17 cellular contexts compared by ENCODE assay signal in the genomic region with DNA sequence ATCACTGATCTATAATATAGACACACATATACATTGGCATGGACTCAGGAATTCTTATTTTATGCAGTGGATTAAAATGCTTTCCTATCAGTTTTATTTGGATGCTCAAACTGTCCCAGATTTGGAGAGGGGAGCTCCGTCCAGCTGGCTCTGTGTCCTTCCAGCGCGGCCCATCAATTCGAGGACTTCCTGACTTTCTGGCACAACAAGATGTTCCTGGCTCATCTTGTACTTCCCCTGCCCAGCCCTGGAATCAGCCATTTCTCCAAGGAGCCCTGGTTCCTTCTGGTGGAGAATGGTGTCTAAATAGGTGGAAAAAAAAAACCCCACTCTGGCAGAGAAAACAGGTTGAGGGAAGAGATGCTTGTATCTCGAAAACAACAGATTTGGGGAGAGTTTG.
DNase-seq lines count a peak whose midpoint lies in the region; TF ChIP-seq lines count a peak whose summit lies in the region.
"Had no signal": no experiment of that assay in that cellular context is flagged by ENCODE, and none has a peak within 500 bp of the region (broad histone marks: within the 10 kb centered on the region; RNA-seq: fewer than 3 reads in every experiment).

No MANE protein-coding gene starts in this region.

- 11% methylated on average over 5 of the region's 5 CpGs for WGBS in prostate gland

- DNase-seq in cerebellar nuclear complex (lab: John Stamatoyannopoulos, UW) = peak; percentile 24 to 77
- DNase-seq in left ventricle myocardium inferior = peak; percentile 68
- DNase-seq in prostate gland (ENCODE audit: low spot score) = peak; percentile 69
- peak in 1 of 2 donors; percentile 61 for DNase-seq in uterus
- no peak for DNase-seq in nucleus accumbens (lab: John Stamatoyannopoulos, UW)
- DNase-seq in kidney glomerular epithelial cell (lab: John Stamatoyannopoulos, UW) = no peak
- no peak for DNase-seq in amniotic stem cell (lab: John Stamatoyannopoulos, UW)
- DNase-seq: ACHN, DMS79, NCI-H1417, NCI-H187, NCI-H226, NCI-H524, PC-3, RPMI8226 had no signal

- peaks cover 30% of the 10 kb centered on the region for H3K4me1 ChIP-seq in left ventricle myocardium inferior
- H3K4me1 ChIP-seq in prostate gland (replicated peaks) = peaks cover 9% of the 10 kb centered on the region
- H3K4me1 ChIP-seq in uterus = no peaks in the 10 kb centered on the region

- TF ChIP-seq CTCF in left ventricle myocardium inferior (IDR thresholded peaks at IDR 0.05; ENCODE audit: borderline replicate concordance) (no peak), prostate gland (IDR thresholded peaks at IDR 0.05) (no peak), uterus (IDR thresholded peaks at IDR 0.05) (no peak)

- H3K27me3 ChIP-seq in left ventricle myocardium inferior (ENCODE audit: low read depth) = peaks cover 30% of the 10 kb centered on the region
- H3K27me3 ChIP-seq in prostate gland (replicated peaks; ENCODE audit: insufficient read depth) = no peaks in the 10 kb centered on the region
- H3K27me3 ChIP-seq in uterus = no peaks in the 10 kb centered on the region

- H3K4me3 ChIP-seq in left ventricle myocardium inferior = no peak overlapping the region
- no peak overlapping the region for H3K4me3 ChIP-seq in prostate gland
- H3K4me3 ChIP-seq in uterus = no peak overlapping the region

- peak overlapping the region; percentile 79 for H3K27ac ChIP-seq in left ventricle myocardium inferior (replicated peaks)
- H3K27ac ChIP-seq in prostate gland = peak overlapping the region; percentile 30 to 72
- H3K27ac ChIP-seq in uterus = peak overlapping the region; percentile 18 to 63
- H3K27ac ChIP-seq: HL-60, KMS-11 had no signal

- H3K36me3 ChIP-seq in left ventricle myocardium inferior = no peaks in the 10 kb centered on the region
- H3K36me3 ChIP-seq in prostate gland = no peaks in the 10 kb centered on the region
- no peaks in the 10 kb centered on the region for H3K36me3 ChIP-seq in uterus

- H3K9me3 ChIP-seq in left ventricle myocardium inferior (replicated peaks) = no peaks in the 10 kb centered on the region
- no peaks in the 10 kb centered on the region for H3K9me3 ChIP-seq in prostate gland
- H3K9me3 ChIP-seq in uterus = no peaks in the 10 kb centered on the region

- TF ChIP-seq POLR2A in prostate gland (IDR thresholded peaks at IDR 0.05) (no peak), uterus (IDR thresholded peaks at IDR 0.05) (no peak)

- intact Hi-C loops in left ventricle myocardium inferior (cut with micrococcal nuclease) (no loop called here), prostate gland (cut with DNase I) (loop anchor here (5.0 kb wide), 1 partner anchor 92 kb away; no protein-coding TSS in a partner anchor), uterus (cut with DNase I; ENCODE audit: low total_unique reads) (no loop called here)

Comparison
In these comparisons a context has a peak if more than half of its experiments do, and no peak if none do; other contexts are left out.
1. DNase-seq: peak in cerebellar nuclear complex (2 of 2), left ventricle myocardium inferior (single experiment) and prostate gland (single experiment); none in nucleus accumbens (0 of 56), kidney glomerular epithelial cell (single experiment) and amniotic stem cell (single experiment).
2. Peak in every context shown above with its lines, with median percentiles within 50 percentile points of each other: H3K27ac ChIP-seq.